In the genomic region with DNA sequence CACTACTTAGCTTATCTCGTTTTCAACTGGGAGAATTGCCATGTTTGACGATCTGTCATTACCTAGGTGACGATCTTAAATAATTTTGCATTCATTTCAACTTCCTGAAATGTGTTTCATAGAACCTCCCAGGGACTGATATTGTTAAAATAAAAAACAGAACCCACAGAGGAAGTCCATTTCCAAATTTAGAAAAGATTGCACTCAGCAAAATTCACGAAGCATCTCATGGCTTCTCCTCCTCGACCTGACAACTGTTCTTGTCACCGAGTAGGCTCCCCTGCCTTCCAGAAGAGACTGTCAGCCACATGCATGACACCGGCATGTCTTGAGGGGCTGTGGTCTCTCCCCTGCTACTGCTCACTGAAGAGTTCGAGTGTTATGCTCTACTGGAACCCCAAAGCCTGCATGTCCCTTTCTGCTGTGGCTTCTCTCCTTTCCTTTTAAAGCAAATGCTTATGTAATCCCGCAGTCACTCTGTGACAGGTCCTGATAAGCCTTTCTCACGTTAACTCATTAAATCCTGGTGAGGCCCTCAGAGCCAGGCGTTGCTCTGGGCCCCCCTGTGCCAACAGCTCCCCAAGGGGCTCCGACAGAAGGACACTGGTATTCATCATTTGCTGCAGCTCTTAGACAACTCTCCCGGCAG, we compare ENCODE assay signal across 8 cellular contexts. TPM values are rescaled to one million over a fixed set of nuclear protein-coding genes. Genes with fewer than 3 reads are reported as not detected.
A peak's percentile ranks its signal among the peaks of the same experiment; 100 is the strongest.
DNase-seq lines count a peak whose midpoint lies in the region; ATAC-seq and TF ChIP-seq lines count a peak whose summit lies in the region.

No MANE protein-coding gene starts in this region.

- TF ChIP-seq CTCF in brain (conservative IDR thresholded peaks at IDR 0.05) = no peak

- ATAC-seq in stimulated activated effector memory CD8-positive, alpha-beta T cell treated with anti-CD3 and anti-CD28 coated beads, Interleukin-12 subunit alpha, Interleukin-12 subunit beta, amount 100 ng/mL, for 72 hours = no peak
- ATAC-seq in GM21515 (IDR thresholded peaks at IDR 0.05; ENCODE audit: unreplicated experiment) = no peak

- no peaks in the 10 kb centered on the region for H3K36me3 Mint-ChIP-seq in activated CD4-positive, alpha-beta T cell treated with anti-CD3 and anti-CD28 coated beads, Interleukin-2, amount 10 ng/mL, durations not matched to agents 7 days and 5 days (ENCODE audit: low read depth)
- H3K36me3 Mint-ChIP-seq in brain = no peaks in the 10 kb centered on the region
- no peaks in the 10 kb centered on the region for H3K36me3 Mint-ChIP-seq in stimulated activated effector memory CD8-positive, alpha-beta T cell treated with anti-CD3 and anti-CD28 coated beads, Interleukin-12 subunit alpha, Interleukin-12 subunit beta, amount 100 ng/mL, for 72 hours

- peak overlapping the region; percentile 49 for H3K4me3 Mint-ChIP-seq in activated CD4-positive, alpha-beta T cell treated with anti-CD3 and anti-CD28 coated beads, Interleukin-2, amount 10 ng/mL, durations not matched to agents 7 days and 5 days
- H3K4me3 Mint-ChIP-seq in brain = no peak overlapping the region
- peak overlapping the region; percentile 26 for H3K4me3 Mint-ChIP-seq in stimulated activated effector memory CD8-positive, alpha-beta T cell treated with anti-CD3 and anti-CD28 coated beads, Interleukin-12 subunit alpha, Interleukin-12 subunit beta, amount 100 ng/mL, for 72 hours

- peak overlapping the region; percentile 85 for H3K27ac Mint-ChIP-seq in activated CD4-positive, alpha-beta T cell treated with anti-CD3 and anti-CD28 coated beads, Interleukin-2, amount 10 ng/mL, durations not matched to agents 7 days and 5 days
- peak overlapping the region in 4 of 5 experiments; percentile 10 to 89 (median 30) for H3K27ac Mint-ChIP-seq in brain
- no peak overlapping the region for H3K27ac Mint-ChIP-seq in stimulated activated effector memory CD8-positive, alpha-beta T cell treated with anti-CD3 and anti-CD28 coated beads, Interleukin-12 subunit alpha, Interleukin-12 subunit beta, amount 100 ng/mL, for 72 hours

- peaks cover 9% of the 10 kb centered on the region for H3K27me3 Mint-ChIP-seq in activated CD4-positive, alpha-beta T cell treated with anti-CD3 and anti-CD28 coated beads, Interleukin-2, amount 10 ng/mL, durations not matched to agents 7 days and 5 days
- no peaks in the 10 kb centered on the region for H3K27me3 Mint-ChIP-seq in brain

- CTCF ChIA-PET in activated CD4-positive, alpha-beta T cell treated with anti-CD3 and anti-CD28 coated beads, Interleukin-2, amount 10 ng/mL, durations not matched to agents 7 days and 5 days (lab: Charles Lee) = interaction anchor here (1.9 kb wide), 1 partner anchor 91 kb away, joined by 4 read pairs; no protein-coding TSS in a partner anchor

- peaks cover 15% of the 10 kb centered on the region for H3K4me1 Mint-ChIP-seq in activated CD4-positive, alpha-beta T cell treated with anti-CD3 and anti-CD28 coated beads, Interleukin-2, amount 10 ng/mL, durations not matched to agents 7 days and 5 days
- peaks cover 28% of the 10 kb centered on the region for H3K4me1 Mint-ChIP-seq in brain
- peaks cover 16% of the 10 kb centered on the region for H3K4me1 Mint-ChIP-seq in stimulated activated effector memory CD8-positive, alpha-beta T cell treated with anti-CD3 and anti-CD28 coated beads, Interleukin-12 subunit alpha, Interleukin-12 subunit beta, amount 100 ng/mL, for 72 hours

- POLR2A ChIA-PET in activated CD4-positive, alpha-beta T cell treated with anti-CD3 and anti-CD28 coated beads, Interleukin-2, amount 10 ng/mL, durations not matched to agents 7 days and 5 days (lab: Charles Lee) = no interaction called here

- H3K9me3 Mint-ChIP-seq in activated CD4-positive, alpha-beta T cell treated with anti-CD3 and anti-CD28 coated beads, Interleukin-2, amount 10 ng/mL, durations not matched to agents 7 days and 5 days = no peaks in the 10 kb centered on the region
- peaks cover 0 to 8% (median 0%) of the 10 kb centered on the region in 5 experiments for H3K9me3 Mint-ChIP-seq in brain
- H3K9me3 Mint-ChIP-seq in stimulated activated effector memory CD8-positive, alpha-beta T cell treated with anti-CD3 and anti-CD28 coated beads, Interleukin-12 subunit alpha, Interleukin-12 subunit beta, amount 100 ng/mL, for 72 hours = no peaks in the 10 kb centered on the region

- DNase-seq in activated CD4-positive, alpha-beta T cell treated with anti-CD3 and anti-CD28 coated beads, Interleukin-2, amount 10 ng/mL, durations not matched to agents 7 days and 5 days = no peak
- no peak for DNase-seq in activated CD4-positive, alpha-beta T cell treated with anti-CD3 and anti-CD28 coated beads for 1 hour
- DNase-seq in Kasumi-1 (lab: John Stamatoyannopoulos, UW) (peak; percentile 59 to 66), KG1 (lab: John Stamatoyannopoulos, UW) (no peak), T-helper 9 cell (no peak)
- no peak for DNase-seq in stimulated activated effector memory CD8-positive, alpha-beta T cell treated with anti-CD3 and anti-CD28 coated beads, Interleukin-12 subunit alpha, Interleukin-12 subunit beta, amount 100 ng/mL, for 72 hours (ENCODE audit: low spot score in 2 of 2)

RNA-seq across cellular contexts. Expression of a gene that starts 26.8 kb away (rescaled TPM):
- total RNA-seq in activated CD4-positive, alpha-beta T cell treated with anti-CD3 and anti-CD28 coated beads, Interleukin-2, amount 10 ng/mL, durations not matched to agents 7 days and 5 days = 1 to 10 TPM; 3.2 to 3.7 TPM
- 1.2 TPM for polyA plus RNA-seq in brain (ENCODE audit: insufficient read depth, low read depth, low replicate concordance)

Comparison
In these comparisons a context has a peak if more than half of its experiments do, and no peak if none do; other contexts are left out.
1. DNase-seq: peak in Kasumi-1 (2 of 2); none in activated CD4-positive, alpha-beta T cell treated with anti-CD3 and anti-CD28 coated beads, Interleukin-2, amount 10 ng/mL, durations not matched to agents 7 days and 5 days (single experiment), activated CD4-positive, alpha-beta T cell treated with anti-CD3 and anti-CD28 coated beads for 1 hour (single experiment), stimulated activated effector memory CD8-positive, alpha-beta T cell treated with anti-CD3 and anti-CD28 coated beads, Interleukin-12 subunit alpha, Interleukin-12 subunit beta, amount 100 ng/mL, for 72 hours (0 of 2), KG1 (single experiment) and T-helper 9 cell (single experiment).
2. H3K4me3 Mint-ChIP-seq: peak in activated CD4-positive, alpha-beta T cell treated with anti-CD3 and anti-CD28 coated beads, Interleukin-2, amount 10 ng/mL, durations not matched to agents 7 days and 5 days (single experiment) and stimulated activated effector memory CD8-positive, alpha-beta T cell treated with anti-CD3 and anti-CD28 coated beads, Interleukin-12 subunit alpha, Interleukin-12 subunit beta, amount 100 ng/mL, for 72 hours (single experiment); none in brain (0 of 5).